ENCODE assay signal across 1 cellular context in the genomic region with DNA sequence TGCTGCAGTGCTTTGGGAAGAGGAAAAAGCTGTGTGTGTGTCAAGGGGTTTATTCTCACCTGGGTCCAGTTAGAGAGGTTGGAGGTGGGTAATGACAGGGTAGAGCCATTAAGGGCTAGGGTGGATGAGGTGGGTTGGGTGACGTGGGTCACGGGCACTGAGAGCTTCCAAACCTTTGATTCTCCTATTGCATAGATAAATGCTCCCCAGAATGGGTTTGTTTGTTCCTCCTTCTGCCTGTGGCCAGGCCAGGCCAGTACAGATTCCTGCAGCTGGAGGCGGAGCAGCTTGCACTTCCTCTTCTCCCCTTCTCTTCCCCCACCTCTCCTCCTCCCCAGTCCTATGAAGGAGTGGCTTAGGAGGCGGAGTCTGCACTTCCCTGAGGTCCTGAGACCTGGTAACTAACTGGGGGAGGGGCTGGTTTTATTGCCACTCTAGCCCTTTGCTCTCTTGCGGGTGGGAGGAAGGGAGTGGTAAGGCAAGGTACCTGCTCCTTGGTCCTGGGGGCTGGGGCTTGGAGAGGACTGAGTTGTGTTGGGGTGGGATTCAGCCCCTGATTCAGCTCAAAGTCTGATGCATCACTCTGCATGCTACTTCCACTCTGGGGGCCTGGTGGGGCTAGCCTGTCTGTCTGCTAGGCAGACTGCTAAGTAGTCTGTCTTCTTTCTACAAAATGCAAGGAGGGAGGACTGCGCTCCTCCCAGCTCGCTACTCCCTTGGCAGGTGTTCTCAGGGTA.
A peak's percentile ranks its signal among the peaks of the same experiment; 100 is the strongest.
TF ChIP-seq lines count a peak whose summit lies in the region.

No MANE protein-coding gene starts in this region.

TF ChIP-seq in GM12878, 131 proteins besides CTCF, POLR2A, EP300 and RAD21 (continued from another document):
- TF ChIP-seq, protein P1, sequence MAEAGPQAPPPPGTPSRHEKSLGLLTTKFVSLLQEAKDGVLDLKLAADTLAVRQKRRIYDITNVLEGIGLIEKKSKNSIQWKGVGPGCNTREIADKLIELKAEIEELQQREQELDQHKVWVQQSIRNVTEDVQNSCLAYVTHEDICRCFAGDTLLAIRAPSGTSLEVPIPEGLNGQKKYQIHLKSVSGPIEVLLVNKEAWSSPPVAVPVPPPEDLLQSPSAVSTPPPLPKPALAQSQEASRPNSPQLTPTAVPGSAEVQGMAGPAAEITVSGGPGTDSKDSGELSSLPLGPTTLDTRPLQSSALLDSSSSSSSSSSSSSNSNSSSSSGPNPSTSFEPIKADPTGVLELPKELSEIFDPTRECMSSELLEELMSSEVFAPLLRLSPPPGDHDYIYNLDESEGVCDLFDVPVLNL (IDR thresholded peaks at IDR 0.05; ENCODE audit: low read depth, low read length): no peak
- TF ChIP-seq IKZF2 (IDR thresholded peaks at IDR 0.05) (peak; percentile 48 to 52; a peak in 2 of 4 replicates), JUNB (IDR thresholded peaks at IDR 0.05) (no peak), KDM1A (IDR thresholded peaks at IDR 0.05; ENCODE audit: borderline replicate concordance) (no peak), BRCA1 (IDR thresholded peaks at IDR 0.05; ENCODE audit: low read depth, low read length) (no peak), POLR2AphosphoS5 (IDR thresholded peaks at IDR 0.05; ENCODE audit: low read length) (no peak), EED (IDR thresholded peaks at IDR 0.05; ENCODE audit: low read depth) (peak; percentile 58)
- TF ChIP-seq, protein P2, sequence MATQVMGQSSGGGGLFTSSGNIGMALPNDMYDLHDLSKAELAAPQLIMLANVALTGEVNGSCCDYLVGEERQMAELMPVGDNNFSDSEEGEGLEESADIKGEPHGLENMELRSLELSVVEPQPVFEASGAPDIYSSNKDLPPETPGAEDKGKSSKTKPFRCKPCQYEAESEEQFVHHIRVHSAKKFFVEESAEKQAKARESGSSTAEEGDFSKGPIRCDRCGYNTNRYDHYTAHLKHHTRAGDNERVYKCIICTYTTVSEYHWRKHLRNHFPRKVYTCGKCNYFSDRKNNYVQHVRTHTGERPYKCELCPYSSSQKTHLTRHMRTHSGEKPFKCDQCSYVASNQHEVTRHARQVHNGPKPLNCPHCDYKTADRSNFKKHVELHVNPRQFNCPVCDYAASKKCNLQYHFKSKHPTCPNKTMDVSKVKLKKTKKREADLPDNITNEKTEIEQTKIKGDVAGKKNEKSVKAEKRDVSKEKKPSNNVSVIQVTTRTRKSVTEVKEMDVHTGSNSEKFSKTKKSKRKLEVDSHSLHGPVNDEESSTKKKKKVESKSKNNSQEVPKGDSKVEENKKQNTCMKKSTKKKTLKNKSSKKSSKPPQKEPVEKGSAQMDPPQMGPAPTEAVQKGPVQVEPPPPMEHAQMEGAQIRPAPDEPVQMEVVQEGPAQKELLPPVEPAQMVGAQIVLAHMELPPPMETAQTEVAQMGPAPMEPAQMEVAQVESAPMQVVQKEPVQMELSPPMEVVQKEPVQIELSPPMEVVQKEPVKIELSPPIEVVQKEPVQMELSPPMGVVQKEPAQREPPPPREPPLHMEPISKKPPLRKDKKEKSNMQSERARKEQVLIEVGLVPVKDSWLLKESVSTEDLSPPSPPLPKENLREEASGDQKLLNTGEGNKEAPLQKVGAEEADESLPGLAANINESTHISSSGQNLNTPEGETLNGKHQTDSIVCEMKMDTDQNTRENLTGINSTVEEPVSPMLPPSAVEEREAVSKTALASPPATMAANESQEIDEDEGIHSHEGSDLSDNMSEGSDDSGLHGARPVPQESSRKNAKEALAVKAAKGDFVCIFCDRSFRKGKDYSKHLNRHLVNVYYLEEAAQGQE (IDR thresholded peaks at IDR 0.05; ENCODE audit: low read depth, low read length): no peak
- TF ChIP-seq, protein P3, sequence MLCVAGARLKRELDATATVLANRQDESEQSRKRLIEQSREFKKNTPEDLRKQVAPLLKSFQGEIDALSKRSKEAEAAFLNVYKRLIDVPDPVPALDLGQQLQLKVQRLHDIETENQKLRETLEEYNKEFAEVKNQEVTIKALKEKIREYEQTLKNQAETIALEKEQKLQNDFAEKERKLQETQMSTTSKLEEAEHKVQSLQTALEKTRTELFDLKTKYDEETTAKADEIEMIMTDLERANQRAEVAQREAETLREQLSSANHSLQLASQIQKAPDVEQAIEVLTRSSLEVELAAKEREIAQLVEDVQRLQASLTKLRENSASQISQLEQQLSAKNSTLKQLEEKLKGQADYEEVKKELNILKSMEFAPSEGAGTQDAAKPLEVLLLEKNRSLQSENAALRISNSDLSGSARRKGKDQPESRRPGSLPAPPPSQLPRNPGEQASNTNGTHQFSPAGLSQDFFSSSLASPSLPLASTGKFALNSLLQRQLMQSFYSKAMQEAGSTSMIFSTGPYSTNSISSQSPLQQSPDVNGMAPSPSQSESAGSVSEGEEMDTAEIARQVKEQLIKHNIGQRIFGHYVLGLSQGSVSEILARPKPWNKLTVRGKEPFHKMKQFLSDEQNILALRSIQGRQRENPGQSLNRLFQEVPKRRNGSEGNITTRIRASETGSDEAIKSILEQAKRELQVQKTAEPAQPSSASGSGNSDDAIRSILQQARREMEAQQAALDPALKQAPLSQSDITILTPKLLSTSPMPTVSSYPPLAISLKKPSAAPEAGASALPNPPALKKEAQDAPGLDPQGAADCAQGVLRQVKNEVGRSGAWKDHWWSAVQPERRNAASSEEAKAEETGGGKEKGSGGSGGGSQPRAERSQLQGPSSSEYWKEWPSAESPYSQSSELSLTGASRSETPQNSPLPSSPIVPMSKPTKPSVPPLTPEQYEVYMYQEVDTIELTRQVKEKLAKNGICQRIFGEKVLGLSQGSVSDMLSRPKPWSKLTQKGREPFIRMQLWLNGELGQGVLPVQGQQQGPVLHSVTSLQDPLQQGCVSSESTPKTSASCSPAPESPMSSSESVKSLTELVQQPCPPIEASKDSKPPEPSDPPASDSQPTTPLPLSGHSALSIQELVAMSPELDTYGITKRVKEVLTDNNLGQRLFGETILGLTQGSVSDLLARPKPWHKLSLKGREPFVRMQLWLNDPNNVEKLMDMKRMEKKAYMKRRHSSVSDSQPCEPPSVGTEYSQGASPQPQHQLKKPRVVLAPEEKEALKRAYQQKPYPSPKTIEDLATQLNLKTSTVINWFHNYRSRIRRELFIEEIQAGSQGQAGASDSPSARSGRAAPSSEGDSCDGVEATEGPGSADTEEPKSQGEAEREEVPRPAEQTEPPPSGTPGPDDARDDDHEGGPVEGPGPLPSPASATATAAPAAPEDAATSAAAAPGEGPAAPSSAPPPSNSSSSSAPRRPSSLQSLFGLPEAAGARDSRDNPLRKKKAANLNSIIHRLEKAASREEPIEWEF (IDR thresholded peaks at IDR 0.05; ENCODE audit: insufficient replicate concordance, low read depth, low read length): no peak
- TF ChIP-seq, protein P4, sequence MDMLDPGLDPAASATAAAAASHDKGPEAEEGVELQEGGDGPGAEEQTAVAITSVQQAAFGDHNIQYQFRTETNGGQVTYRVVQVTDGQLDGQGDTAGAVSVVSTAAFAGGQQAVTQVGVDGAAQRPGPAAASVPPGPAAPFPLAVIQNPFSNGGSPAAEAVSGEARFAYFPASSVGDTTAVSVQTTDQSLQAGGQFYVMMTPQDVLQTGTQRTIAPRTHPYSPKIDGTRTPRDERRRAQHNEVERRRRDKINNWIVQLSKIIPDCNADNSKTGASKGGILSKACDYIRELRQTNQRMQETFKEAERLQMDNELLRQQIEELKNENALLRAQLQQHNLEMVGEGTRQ (IDR thresholded peaks at IDR 0.05; ENCODE audit: borderline replicate concordance, low read depth, low read length): no peak
